In the genomic region with DNA sequence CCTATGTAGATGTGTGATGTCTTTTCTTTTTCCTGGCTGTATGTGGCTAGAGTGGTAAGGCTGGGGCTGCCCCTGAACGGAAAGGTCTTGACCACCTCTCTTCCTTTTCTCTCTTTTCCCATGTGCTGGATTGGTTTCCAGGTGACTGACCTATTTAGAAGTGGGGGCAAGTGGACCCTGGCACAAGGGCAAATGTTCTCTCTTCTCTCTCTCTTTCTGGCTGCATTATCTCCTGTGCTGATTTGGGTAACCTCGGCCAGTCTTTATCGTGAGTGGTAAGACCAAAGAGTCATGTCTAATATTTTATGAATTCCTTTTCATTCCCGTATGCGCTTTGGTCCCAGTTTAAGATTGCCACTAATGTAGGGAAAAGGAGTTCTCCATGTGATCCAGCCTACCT, we compare ENCODE assay signal across 20 cellular contexts.
"Had no signal": no experiment of that assay in that cellular context is flagged by ENCODE, and none has a peak within 500 bp of the region (broad histone marks: within the 10 kb centered on the region; RNA-seq: fewer than 3 reads in every experiment).

No MANE protein-coding gene starts in this region.

- H2AFZ ChIP-seq: parathyroid adenoma had no signal

- H3K27me3 Mint-ChIP-seq: activated T-cell treated with anti-CD3 and anti-CD28 coated beads, Interleukin-2, amount 50 U/mL, for 24 hours; activated T-helper 17 cell treated with anti-CD3 and anti-CD28 coated beads, Interleukin-2, amount 50 U/mL, for 72 hours; effector memory CD8-positive, alpha-beta T cell; stimulated activated memory B cell treated with anti-CD40 and anti-IgM and Interleukin-4, amounts not matched to agents 10 μg/mL and 1 μg/mL and 100 μg/mL, for 72 hours had no signal

- H3K9me3 ChIP-seq: adrenal gland, ascending aorta, colonic mucosa, left lung, thoracic aorta had no signal

- DNase-seq: activated T-cell treated with anti-CD3 and anti-CD28 coated beads, Interleukin-2, amount 50 U/mL, for 24 hours; adrenal gland; brain microvascular endothelial cell; colonic mucosa; dorsolateral prefrontal cortex; effector memory CD8-positive, alpha-beta T cell; kidney; left lung; small intestine; stimulated activated CD4-positive, alpha-beta T cell treated with anti-CD3 and anti-CD28 coated beads, Interleukin-2, amount 100 ng/mL, for 24 hours; T-helper 1 cell; T-helper 9 cell had no signal

- ATAC-seq: activated naive CD4-positive, alpha-beta T cell treated with anti-CD3 and anti-CD28 coated beads, Interleukin-2, amount 50 U/mL, for 72 hours; activated T-helper 17 cell treated with anti-CD3 and anti-CD28 coated beads, Interleukin-2, amount 50 U/mL, for 72 hours; effector memory CD8-positive, alpha-beta T cell; sciatic nerve; stimulated activated memory B cell treated with anti-CD40 and anti-IgM and Interleukin-4, amounts not matched to agents 10 μg/mL and 1 μg/mL and 100 μg/mL, for 72 hours had no signal

- H3K9me3 Mint-ChIP-seq: activated naive CD4-positive, alpha-beta T cell treated with anti-CD3 and anti-CD28 coated beads, Interleukin-2, amount 50 U/mL, for 72 hours; activated T-cell treated with anti-CD3 and anti-CD28 coated beads, Interleukin-2, amount 50 U/mL, for 24 hours; activated T-helper 17 cell treated with anti-CD3 and anti-CD28 coated beads, Interleukin-2, amount 50 U/mL, for 72 hours; effector memory CD8-positive, alpha-beta T cell; nephron; stimulated activated memory B cell treated with anti-CD40 and anti-IgM and Interleukin-4, amounts not matched to agents 10 μg/mL and 1 μg/mL and 100 μg/mL, for 72 hours had no signal

- H3K4me3 ChIP-seq: adrenal gland, ascending aorta, colonic mucosa, dorsolateral prefrontal cortex, left lung, thoracic aorta had no signal

- H3K27ac ChIP-seq: ascending aorta, brain microvascular endothelial cell, colonic mucosa, left lung, parathyroid adenoma, thoracic aorta had no signal

- H3K27ac Mint-ChIP-seq: activated T-cell treated with anti-CD3 and anti-CD28 coated beads, Interleukin-2, amount 50 U/mL, for 24 hours; stimulated activated memory B cell treated with anti-CD40 and anti-IgM and Interleukin-4, amounts not matched to agents 10 μg/mL and 1 μg/mL and 100 μg/mL, for 72 hours had no signal

- H3K36me3 ChIP-seq: brain microvascular endothelial cell, colonic mucosa had no signal

- H3K4me3 Mint-ChIP-seq: activated T-cell treated with anti-CD3 and anti-CD28 coated beads, Interleukin-2, amount 50 U/mL, for 24 hours; activated T-helper 17 cell treated with anti-CD3 and anti-CD28 coated beads, Interleukin-2, amount 50 U/mL, for 72 hours; effector memory CD8-positive, alpha-beta T cell; nephron; stimulated activated memory B cell treated with anti-CD40 and anti-IgM and Interleukin-4, amounts not matched to agents 10 μg/mL and 1 μg/mL and 100 μg/mL, for 72 hours had no signal

- H3K4me1 ChIP-seq: ascending aorta, colonic mucosa had no signal

- H3K27me3 ChIP-seq: adrenal gland, ascending aorta, brain microvascular endothelial cell, colonic mucosa, dorsolateral prefrontal cortex, left lung had no signal
